Comparison of ENCODE assay signal across 1 cellular context in genomic region chr5:55372130-55372925, GRCh38.
TF ChIP-seq lines count a peak whose summit lies in the region.

No MANE protein-coding gene starts in this region.

TF ChIP-seq in K562, 482 proteins besides CTCF, POLR2A, EP300 and RAD21 (continued from another document):
- TF ChIP-seq FOXA3 (CRISPR knock-in tag; conservative IDR thresholded peaks at IDR 0.05 in 1 of 2, IDR thresholded peaks at IDR 0.05 in 1 of 2), result no peak
- TF ChIP-seq ESRRB (CRISPR knock-in tag; IDR thresholded peaks at IDR 0.05; ENCODE audit: borderline replicate concordance), result no peak
- no peak for TF ChIP-seq ZNF217 (CRISPR knock-in tag; IDR thresholded peaks at IDR 0.05)
- no peak for TF ChIP-seq PHTF2 (CRISPR knock-in tag; IDR thresholded peaks at IDR 0.05)
- TF ChIP-seq MTF1 (CRISPR knock-in tag; IDR thresholded peaks at IDR 0.05; ENCODE audit: borderline replicate concordance), result no peak
- TF ChIP-seq TFE3 (CRISPR knock-in tag; IDR thresholded peaks at IDR 0.05), result no peak
TF ChIP-seq in K562: peak in this region for 8.
